17 cellular contexts compared by ENCODE assay signal in the genomic region with DNA sequence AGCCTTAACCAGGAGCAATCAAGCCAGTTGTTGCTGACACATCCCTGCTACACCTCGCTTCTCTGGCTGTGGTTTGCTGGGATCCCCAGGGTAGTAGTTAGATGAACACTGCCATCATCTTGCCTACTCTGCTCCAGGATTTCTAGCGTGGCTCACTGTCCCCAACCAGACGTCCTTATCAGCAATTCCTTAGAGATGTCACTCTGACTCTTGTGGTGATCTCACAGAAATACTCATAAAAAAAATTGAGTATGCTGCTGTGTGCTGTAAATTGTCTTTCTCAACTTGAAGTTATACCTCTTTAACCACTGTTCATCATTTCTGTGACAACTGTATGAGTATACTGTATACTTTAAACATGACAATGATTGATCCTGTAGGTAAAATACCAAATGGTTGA.
DNase-seq lines count a peak whose midpoint lies in the region; ATAC-seq and TF ChIP-seq lines count a peak whose summit lies in the region.
"Had no signal": no experiment of that assay in that cellular context is flagged by ENCODE, and none has a peak within 500 bp of the region (broad histone marks: within the 10 kb centered on the region; RNA-seq: fewer than 3 reads in every experiment).

No MANE protein-coding gene starts in this region.

- H3K27ac Mint-ChIP-seq in activated naive CD4-positive, alpha-beta T cell treated with anti-CD3 and anti-CD28 coated beads for 36 hours = no peak overlapping the region
- H3K27ac Mint-ChIP-seq in T-helper 17 cell = peak overlapping the region; percentile 95
- H3K27ac Mint-ChIP-seq in stimulated activated effector memory CD8-positive, alpha-beta T cell treated with anti-CD3 and anti-CD28 coated beads, Interleukin-12 subunit alpha, Interleukin-12 subunit beta, amount 100 ng/mL, for 72 hours = no peak overlapping the region

- no peaks in the 10 kb centered on the region for H3K27me3 ChIP-seq in left ventricle myocardium inferior (ENCODE audit: low read depth)
- H3K27me3 ChIP-seq: Peyer's patch had no signal

- H3K9me3 Mint-ChIP-seq in activated naive CD4-positive, alpha-beta T cell treated with anti-CD3 and anti-CD28 coated beads for 36 hours = no peaks in the 10 kb centered on the region
- H3K9me3 Mint-ChIP-seq in stimulated activated effector memory CD8-positive, alpha-beta T cell treated with anti-CD3 and anti-CD28 coated beads, Interleukin-12 subunit alpha, Interleukin-12 subunit beta, amount 100 ng/mL, for 72 hours = no peaks in the 10 kb centered on the region

- ATAC-seq in T-helper 17 cell = no peak
- peak; percentile 42 for ATAC-seq in stimulated activated effector memory CD8-positive, alpha-beta T cell treated with anti-CD3 and anti-CD28 coated beads, Interleukin-12 subunit alpha, Interleukin-12 subunit beta, amount 100 ng/mL, for 72 hours
- no peak for ATAC-seq in HG03469 (IDR thresholded peaks at IDR 0.05; ENCODE audit: unreplicated experiment)
- ATAC-seq in HG02870 (IDR thresholded peaks at IDR 0.05; ENCODE audit: unreplicated experiment) = no peak
- ATAC-seq: A549 had no signal

- no peaks in the 10 kb centered on the region for H3K36me3 Mint-ChIP-seq in activated naive CD4-positive, alpha-beta T cell treated with anti-CD3 and anti-CD28 coated beads for 36 hours (ENCODE audit: low read depth)
- H3K36me3 Mint-ChIP-seq in T-helper 17 cell (ENCODE audit: low read depth) = no peaks in the 10 kb centered on the region
- H3K36me3 Mint-ChIP-seq in stimulated activated effector memory CD8-positive, alpha-beta T cell treated with anti-CD3 and anti-CD28 coated beads, Interleukin-12 subunit alpha, Interleukin-12 subunit beta, amount 100 ng/mL, for 72 hours = no peaks in the 10 kb centered on the region

- peak overlapping the region; percentile 73 for H3K27ac ChIP-seq in left ventricle myocardium inferior (replicated peaks)
- H3K27ac ChIP-seq: A549, C4-2B, Peyer's patch had no signal

- peaks cover 68% of the 10 kb centered on the region for H3K4me1 Mint-ChIP-seq in activated naive CD4-positive, alpha-beta T cell treated with anti-CD3 and anti-CD28 coated beads for 36 hours (ENCODE audit: low read depth)
- peaks cover 41% of the 10 kb centered on the region for H3K4me1 Mint-ChIP-seq in T-helper 17 cell
- peaks cover 16% of the 10 kb centered on the region for H3K4me1 Mint-ChIP-seq in stimulated activated effector memory CD8-positive, alpha-beta T cell treated with anti-CD3 and anti-CD28 coated beads, Interleukin-12 subunit alpha, Interleukin-12 subunit beta, amount 100 ng/mL, for 72 hours

- CTCF ChIA-PET in activated naive CD4-positive, alpha-beta T cell treated with anti-CD3 and anti-CD28 coated beads for 36 hours (lab: Charles Lee) = no interaction called here

- no peak overlapping the region for H3K4me3 ChIP-seq in left ventricle myocardium inferior
- H3K4me3 ChIP-seq: A549, Peyer's patch had no signal

- H3K27me3 Mint-ChIP-seq in activated naive CD4-positive, alpha-beta T cell treated with anti-CD3 and anti-CD28 coated beads for 36 hours (ENCODE audit: low read depth) = no peaks in the 10 kb centered on the region
- no peaks in the 10 kb centered on the region for H3K27me3 Mint-ChIP-seq in T-helper 17 cell

- H3K4me3 Mint-ChIP-seq in activated naive CD4-positive, alpha-beta T cell treated with anti-CD3 and anti-CD28 coated beads for 36 hours = no peak overlapping the region
- no peak overlapping the region for H3K4me3 Mint-ChIP-seq in T-helper 17 cell
- H3K4me3 Mint-ChIP-seq in stimulated activated effector memory CD8-positive, alpha-beta T cell treated with anti-CD3 and anti-CD28 coated beads, Interleukin-12 subunit alpha, Interleukin-12 subunit beta, amount 100 ng/mL, for 72 hours = no peak overlapping the region

- H3K9me3 ChIP-seq in T-helper 17 cell (ENCODE audit: control insufficient read depth, low read length, poor library complexity, severe bottlenecking) (no peaks in the 10 kb centered on the region), left ventricle myocardium inferior (replicated peaks) (no peaks in the 10 kb centered on the region)
- H3K9me3 ChIP-seq: A549, Peyer's patch had no signal

- DNase-seq in activated naive CD4-positive, alpha-beta T cell treated with anti-CD3 and anti-CD28 coated beads for 36 hours = peak; percentile 28
- DNase-seq in activated naive CD4-positive, alpha-beta T cell treated with Interleukin-2 at 50 U/mL for 16 hours = no peak
- DNase-seq in T-helper 17 cell = no peak
- no peak for DNase-seq in left ventricle myocardium inferior
- no peak for DNase-seq in stimulated activated effector memory CD8-positive, alpha-beta T cell treated with anti-CD3 and anti-CD28 coated beads, Interleukin-12 subunit alpha, Interleukin-12 subunit beta, amount 100 ng/mL, for 72 hours (ENCODE audit: low spot score in 2 of 2)
- no peak for DNase-seq in stimulated activated CD4-positive, alpha-beta T cell treated with anti-CD3 and anti-CD28 coated beads, Interleukin-1b, Interleukin-23, amount 100 ng/mL, for 48 hours
- DNase-seq: DMS53, Karpas-422, MM.1S, NCI-H1105, NCI-H187, NCI-H446, Peyer's patch had no signal

- no peak for TF ChIP-seq CTCF in left ventricle myocardium inferior (IDR thresholded peaks at IDR 0.05; ENCODE audit: borderline replicate concordance)

- peaks cover 80% of the 10 kb centered on the region for H3K4me1 ChIP-seq in left ventricle myocardium inferior
- H3K4me1 ChIP-seq: A549, Peyer's patch had no signal

- intact Hi-C loops in activated naive CD4-positive, alpha-beta T cell treated with anti-CD3 and anti-CD28 coated beads for 36 hours (cut with micrococcal nuclease) = no loop called here
- intact Hi-C loops in left ventricle myocardium inferior (cut with micrococcal nuclease) = no loop called here

- H3K36me3 ChIP-seq in left ventricle myocardium inferior = no peaks in the 10 kb centered on the region
- H3K36me3 ChIP-seq: Peyer's patch had no signal
